ENCODE assay signal across 1 cellular context in the genomic region with DNA sequence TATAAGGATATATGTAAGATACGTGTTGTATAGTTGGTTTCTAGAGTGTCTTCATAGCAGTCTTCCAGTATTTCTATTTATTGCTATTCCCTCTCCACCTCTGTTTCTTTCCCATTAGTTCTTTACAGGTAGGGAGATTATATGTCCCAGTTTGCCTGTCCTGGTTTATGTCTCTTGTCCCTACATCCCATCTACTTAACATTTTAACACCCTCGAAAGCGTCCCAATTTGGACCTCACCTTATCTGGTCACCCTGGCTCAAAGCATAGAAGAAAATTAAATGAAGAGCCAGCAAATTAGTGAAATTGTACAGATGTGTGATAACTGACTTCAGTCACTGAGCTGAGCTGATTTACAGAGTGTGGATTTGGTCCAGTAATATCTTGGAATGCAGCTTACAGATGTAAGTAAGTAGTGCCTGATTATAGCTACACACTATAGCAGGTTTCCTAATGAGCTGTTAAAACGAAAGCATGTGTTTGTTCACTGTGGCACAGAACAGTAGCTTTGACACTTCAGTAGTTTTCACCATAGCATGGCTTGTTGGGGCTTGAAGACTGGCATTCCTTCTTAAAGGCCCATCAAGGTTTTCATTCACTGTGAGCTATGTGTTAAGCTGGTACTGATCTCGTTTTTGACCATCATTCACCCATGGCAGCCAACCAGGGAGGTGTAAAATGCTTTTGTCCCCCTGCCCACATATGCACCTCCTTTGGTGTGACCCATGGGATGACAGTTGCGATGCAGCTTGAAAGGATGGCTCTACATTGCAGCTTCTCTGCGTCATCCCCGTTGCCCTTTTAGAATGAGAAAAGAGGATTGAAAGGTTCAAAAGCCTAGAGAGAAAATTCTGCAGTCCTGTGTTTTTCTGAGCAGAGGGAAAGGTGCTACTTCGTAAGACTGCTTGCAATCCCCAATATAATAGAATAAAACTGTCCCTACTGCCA.
TF ChIP-seq lines count a peak whose summit lies in the region.

No MANE protein-coding gene starts in this region.

TF ChIP-seq in H1, 55 proteins besides CTCF, POLR2A, EP300 and RAD21:
- TF ChIP-seq SIRT6 (IDR thresholded peaks at IDR 0.05; ENCODE audit: low read length) = no peak
- no peak for TF ChIP-seq SRF (IDR thresholded peaks at IDR 0.05; ENCODE audit: low read depth, low read length)
- no peak for TF ChIP-seq SIX5 (IDR thresholded peaks at IDR 0.05; ENCODE audit: low read depth, low read length)
- TF ChIP-seq BCL11A (IDR thresholded peaks at IDR 0.05; ENCODE audit: low read depth in 2 of 2, low read length in 2 of 2) = no peak
- TF ChIP-seq RXRA (IDR thresholded peaks at IDR 0.05; ENCODE audit: insufficient read depth, low read depth, low read length) = no peak
- no peak for TF ChIP-seq YY1 (IDR thresholded peaks at IDR 0.05; ENCODE audit: low read depth, low read length)
- TF ChIP-seq, protein P1, sequence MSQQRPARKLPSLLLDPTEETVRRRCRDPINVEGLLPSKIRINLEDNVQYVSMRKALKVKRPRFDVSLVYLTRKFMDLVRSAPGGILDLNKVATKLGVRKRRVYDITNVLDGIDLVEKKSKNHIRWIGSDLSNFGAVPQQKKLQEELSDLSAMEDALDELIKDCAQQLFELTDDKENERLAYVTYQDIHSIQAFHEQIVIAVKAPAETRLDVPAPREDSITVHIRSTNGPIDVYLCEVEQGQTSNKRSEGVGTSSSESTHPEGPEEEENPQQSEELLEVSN (IDR thresholded peaks at IDR 0.05) = no peak
- TF ChIP-seq TCF12 (IDR thresholded peaks at IDR 0.05; ENCODE audit: low read depth, low read length) = no peak
- TF ChIP-seq HDAC6 (IDR thresholded peaks at IDR 0.05; ENCODE audit: low read depth, low read length) = no peak
- TF ChIP-seq RFX5 (IDR thresholded peaks at IDR 0.05; ENCODE audit: borderline replicate concordance, low read depth, low read length) = no peak
- TF ChIP-seq KDM1A (IDR thresholded peaks at IDR 0.05; ENCODE audit: borderline replicate concordance, low read length) = no peak
- TF ChIP-seq FOSL1 (IDR thresholded peaks at IDR 0.05; ENCODE audit: insufficient read depth, low read depth, low read length) = no peak
